1 cellular context compared by ENCODE assay signal in the genomic region with DNA sequence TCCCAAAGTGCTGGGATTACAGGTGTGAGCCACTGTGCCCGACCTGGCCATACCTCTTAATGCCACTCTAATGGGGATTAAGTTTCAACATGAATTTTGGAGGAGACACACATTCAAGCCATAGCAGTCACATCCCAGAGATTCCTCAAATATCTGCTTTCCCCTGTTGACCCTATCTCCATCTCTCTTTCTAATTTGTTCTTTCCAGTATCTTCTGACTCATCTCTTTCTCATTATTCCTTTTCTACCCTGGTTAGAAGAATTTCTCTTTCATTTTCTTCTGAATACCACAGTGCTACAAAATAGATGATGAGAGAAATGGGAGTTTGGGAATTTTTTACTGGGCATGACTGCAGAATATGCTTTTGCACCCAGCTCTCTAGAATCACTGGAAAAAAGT.
TF ChIP-seq lines count a peak whose summit lies in the region.

No MANE protein-coding gene starts in this region.

TF ChIP-seq in IMR-90, 13 proteins besides CTCF, POLR2A, EP300 and RAD21 (continued from another document):
- no peak for TF ChIP-seq CEBPB (IDR thresholded peaks at IDR 0.05; ENCODE audit: low read depth, low read length)
- no peak for TF ChIP-seq SMC3 (IDR thresholded peaks at IDR 0.05; ENCODE audit: low read depth, low read length)
- TF ChIP-seq FOS (IDR thresholded peaks at IDR 0.05; ENCODE audit: low read depth, low read length), result no peak
- TF ChIP-seq BHLHE40 (IDR thresholded peaks at IDR 0.05; ENCODE audit: low read depth, low read length), result no peak
- TF ChIP-seq ELK1 (IDR thresholded peaks at IDR 0.05; ENCODE audit: borderline replicate concordance, low read depth, low read length), result no peak
- no peak for TF ChIP-seq MXI1 (IDR thresholded peaks at IDR 0.05; ENCODE audit: borderline replicate concordance, low read depth, low read length)
- TF ChIP-seq RFX5 (IDR thresholded peaks at IDR 0.05; ENCODE audit: low read depth, low read length), result no peak
- TF ChIP-seq CHD1 (IDR thresholded peaks at IDR 0.05; ENCODE audit: low read depth, low read length), result no peak
- no peak for TF ChIP-seq RCOR1 (IDR thresholded peaks at IDR 0.05; ENCODE audit: insufficient replicate concordance, low read length)
- TF ChIP-seq USF2 (IDR thresholded peaks at IDR 0.05; ENCODE audit: low read depth, low read length), result no peak
TF ChIP-seq in IMR-90: peak in this region for 0.
